9 cellular contexts compared by ENCODE assay signal in the genomic region with DNA sequence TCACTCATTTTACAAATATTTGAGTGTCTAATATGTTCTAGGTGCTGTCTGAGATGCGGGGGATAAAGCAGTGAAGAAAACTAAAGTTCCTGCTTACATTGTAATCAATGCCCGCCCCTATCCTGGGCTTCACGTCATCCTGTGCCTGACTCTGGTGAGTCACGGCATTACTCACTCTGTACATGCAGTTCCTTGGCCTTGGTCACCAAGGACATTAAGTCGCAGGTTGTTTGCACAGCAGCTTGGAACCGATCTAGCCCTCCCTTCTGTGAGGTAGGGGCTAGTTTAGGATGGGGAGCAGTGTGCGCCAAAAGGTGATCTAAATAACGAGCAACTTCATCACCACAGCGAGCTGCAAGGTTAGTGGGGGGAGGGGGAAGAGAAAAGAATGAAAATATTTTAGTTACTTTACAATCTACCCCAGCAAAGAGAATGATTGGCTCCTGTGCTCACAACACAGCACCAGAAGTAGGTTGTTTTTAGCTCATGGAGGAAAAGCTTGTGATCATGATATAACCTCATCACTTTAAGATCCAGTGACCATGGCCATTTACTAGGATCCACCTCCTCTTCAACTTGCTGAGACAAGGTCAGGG.
DNase-seq lines count a peak whose midpoint lies in the region; ATAC-seq lines count a peak whose summit lies in the region.
"Had no signal": no experiment of that assay in that cellular context is flagged by ENCODE, and none has a peak within 500 bp of the region (broad histone marks: within the 10 kb centered on the region; RNA-seq: fewer than 3 reads in every experiment).

No MANE protein-coding gene starts in this region.

- no peak overlapping the region for H3K4me3 ChIP-seq in stomach smooth muscle (ENCODE audit: low read length in 2 of 2)

- H3K9ac ChIP-seq in stomach smooth muscle (ENCODE audit: low read length in 2 of 2): no peak overlapping the region
- H3K9ac ChIP-seq: parathyroid adenoma had no signal

- no peak for ATAC-seq in GM21360 (IDR thresholded peaks at IDR 0.05; ENCODE audit: unreplicated experiment)
- no peak for ATAC-seq in GM18520 (IDR thresholded peaks at IDR 0.05; ENCODE audit: unreplicated experiment)
- ATAC-seq in GM21515 (IDR thresholded peaks at IDR 0.05; ENCODE audit: unreplicated experiment): no peak

- H3K27me3 ChIP-seq in stomach smooth muscle (ENCODE audit: control insufficient read depth in 1 of 2, insufficient read depth in 2 of 2, low read length in 2 of 2): no peaks in the 10 kb centered on the region

- H3K9me3 ChIP-seq in stomach smooth muscle (ENCODE audit: control insufficient read depth in 2 of 2, low read length in 2 of 2): no peaks in the 10 kb centered on the region

- H3K27ac ChIP-seq in stomach smooth muscle (ENCODE audit: low read length): peak overlapping the region; percentile 2
- H3K27ac ChIP-seq: parathyroid adenoma had no signal

- H3K4me1 ChIP-seq in stomach smooth muscle (ENCODE audit: control insufficient read depth, insufficient read depth, low read length): no peaks in the 10 kb centered on the region
- H3K4me1 ChIP-seq: parathyroid adenoma had no signal

- H3K36me3 ChIP-seq in stomach smooth muscle (ENCODE audit: control insufficient read depth in 2 of 2, insufficient read depth in 2 of 2, low read length in 2 of 2): no peaks in the 10 kb centered on the region

- peak; percentile 31 for DNase-seq in activated T-cell treated with anti-CD3 and anti-CD28 coated beads for 48 hours (ENCODE audit: low read depth)
- DNase-seq in activated T-cell treated with anti-CD3 and anti-CD28 coated beads for 4 hours: no peak
- DNase-seq in activated T-helper 9 cell treated with anti-CD3 and anti-CD28 coated beads, Interleukin-2, amount 50 U/mL, for 16 hours (ENCODE audit: low read depth): peak; percentile 15
- DNase-seq in iris pigment epithelial cell (ENCODE audit: low read depth): peak; percentile 92
